23 cellular contexts compared by ENCODE assay signal in the genomic region with DNA sequence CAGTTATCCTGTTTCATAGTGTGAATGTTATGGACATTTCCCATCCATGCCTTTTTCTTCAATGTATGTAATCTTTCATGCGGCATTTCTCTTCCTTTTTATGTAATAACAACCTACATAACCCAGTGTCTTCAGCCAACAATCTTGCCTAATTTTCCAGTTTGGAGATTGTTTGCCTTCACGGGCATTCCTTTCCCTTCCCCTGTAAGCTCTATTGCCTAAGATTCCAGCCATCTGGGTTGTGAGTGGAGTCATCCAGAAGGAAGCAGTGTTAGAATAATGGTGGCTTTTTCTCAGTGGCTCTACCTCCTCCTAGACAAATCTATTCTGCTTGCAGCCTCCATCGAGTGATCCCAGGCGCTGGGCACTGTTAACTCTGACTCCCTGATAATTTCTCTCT.
"Had no signal": no experiment of that assay in that cellular context is flagged by ENCODE, and none has a peak within 500 bp of the region (broad histone marks: within the 10 kb centered on the region; RNA-seq: fewer than 3 reads in every experiment).

No MANE protein-coding gene starts in this region.

- ATAC-seq: activated CD4-positive, alpha-beta T cell treated with anti-CD3 and anti-CD28 coated beads for 36 hours; body of pancreas; left lung; lower lobe of right lung; mucosa of descending colon; natural killer cell treated with Interleukin-12 subunit alpha and Interleukin-12 subunit beta and Interleukin-15 and Interleukin-18, amount 100 ng/mL, for 72 hours; sciatic nerve; stimulated activated effector memory CD8-positive, alpha-beta T cell treated with anti-CD3 and anti-CD28 coated beads, Interleukin-12 subunit alpha, Interleukin-12 subunit beta, amount 100 ng/mL, for 72 hours had no signal

- DNase-seq: activated B cell treated with CpG ODN at 0.5 μM for 24 hours; activated CD4-positive, alpha-beta T cell treated with anti-CD3 and anti-CD28 coated beads for 36 hours; activated CD4-positive, alpha-beta T cell treated with anti-CD3 and anti-CD28 coated beads, Interleukin-2, amount 50 U/mL, for 4 hours; activated CD8-positive, alpha-beta memory T cell treated with anti-CD3 and anti-CD28 coated beads for 24 hours; activated effector memory CD4-positive, alpha-beta T cell treated with Interleukin-2 at 50 U/mL for 16 hours; activated naive CD4-positive, alpha-beta T cell treated with Interleukin-2 at 50 U/mL for 16 hours; aorta; body of pancreas; dorsolateral prefrontal cortex; effector memory CD4-positive, alpha-beta T cell; foreskin melanocyte; left lung; lower lobe of right lung; mucosa of descending colon; small intestine; stimulated activated CD4-positive, alpha-beta T cell treated with anti-CD3 and anti-CD28 coated beads, Interleukin-4, amount 100 ng/mL, for 24 hours; T-helper 2 cell had no signal

- H3K4me3 ChIP-seq: body of pancreas, cardiac muscle cell, coronary artery, dorsolateral prefrontal cortex, left lung, lower lobe of right lung, mucosa of descending colon, thoracic aorta had no signal
